ENCODE assay signal across 8 cellular contexts in the genomic region with DNA sequence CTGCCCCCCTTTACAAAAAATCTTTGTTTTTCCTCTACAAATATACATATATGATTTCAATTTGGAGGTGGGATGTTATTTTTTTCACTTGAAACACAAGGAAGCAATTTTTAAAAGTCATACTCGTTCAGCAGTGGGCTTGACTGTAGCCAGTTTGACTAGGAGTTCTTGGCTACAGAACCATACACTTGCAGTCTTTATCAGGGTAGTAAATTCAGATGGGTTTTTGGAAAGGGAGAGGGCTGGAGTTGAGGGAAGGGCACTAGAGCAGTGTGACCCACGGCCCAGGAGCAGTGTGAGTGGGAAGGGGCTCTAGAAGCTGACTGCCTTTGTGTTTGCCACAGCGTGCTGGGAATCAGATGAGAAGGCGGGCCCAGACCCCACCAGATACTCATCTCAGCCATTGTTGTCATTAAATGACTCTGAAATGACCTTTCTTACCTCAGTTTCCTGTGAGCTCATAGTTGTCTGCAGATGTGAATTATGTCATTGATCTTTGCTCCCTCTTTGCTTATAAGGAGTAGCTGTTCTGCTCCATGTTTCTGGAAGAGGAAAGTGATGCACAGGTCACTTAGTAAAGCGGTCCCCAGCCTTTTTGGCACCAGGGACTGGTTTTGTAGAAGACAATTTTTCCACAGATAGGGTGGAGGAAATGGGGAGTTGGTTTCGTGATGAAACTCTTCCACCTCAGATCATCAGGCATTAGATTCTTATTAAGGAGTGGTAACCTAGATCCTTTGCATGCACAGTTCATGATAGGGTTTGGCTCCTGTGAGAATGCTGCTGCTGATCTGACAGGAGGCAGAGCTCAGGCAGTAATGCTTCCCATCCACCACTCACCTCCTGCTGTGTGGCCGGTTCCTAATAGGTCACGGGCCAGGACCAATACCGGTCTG.
DNase-seq lines count a peak whose midpoint lies in the region; ATAC-seq and TF ChIP-seq lines count a peak whose summit lies in the region.

No MANE protein-coding gene starts in this region.

- no peaks in the 10 kb centered on the region for H3K27me3 Mint-ChIP-seq in activated naive CD8-positive, alpha-beta T cell treated with anti-CD3 and anti-CD28 coated beads for 36 hours

- H3K9me2 ChIP-seq in Loucy (replicated peaks; ENCODE audit: low read depth, low read length) = no peaks in the 10 kb centered on the region

- H3K9me3 ChIP-seq in Loucy (ENCODE audit: insufficient read depth, low read depth, low read length) (no peaks in the 10 kb centered on the region), liver (ENCODE audit: control insufficient read depth in 4 of 4, low read length in 3 of 4) (no peaks in the 10 kb centered on the region), thyroid gland (no peaks in the 10 kb centered on the region)

- peak overlapping the region; percentile 99 for H3K27ac Mint-ChIP-seq in activated naive CD8-positive, alpha-beta T cell treated with anti-CD3 and anti-CD28 coated beads for 36 hours

- H3K4me1 Mint-ChIP-seq in activated naive CD8-positive, alpha-beta T cell treated with anti-CD3 and anti-CD28 coated beads for 36 hours = peaks cover 94% of the 10 kb centered on the region

- H3K9me3 Mint-ChIP-seq in activated naive CD8-positive, alpha-beta T cell treated with anti-CD3 and anti-CD28 coated beads for 36 hours = peaks cover 4% of the 10 kb centered on the region

- peak overlapping the region; percentile 63 for H3K9ac ChIP-seq in Loucy (ENCODE audit: low read depth, low read length, poor library complexity, severe bottlenecking)
- H3K9ac ChIP-seq in liver (ENCODE audit: low read depth in 1 of 2, low read length in 2 of 2) = peak overlapping the region in 1 of 2 donors; percentile 72

- H3K4me2 ChIP-seq in Loucy (ENCODE audit: low read depth, low read length, poor library complexity, severe bottlenecking) = peak overlapping the region; percentile 92

- H3K4me1 ChIP-seq in Loucy (ENCODE audit: insufficient read depth, low read length, poor library complexity, severe bottlenecking) (peaks cover 93% of the 10 kb centered on the region), liver (ENCODE audit: control insufficient read depth in 4 of 4, insufficient read depth in 4 of 4, low read length in 3 of 4) (peaks cover 32 to 95% (median 86%) of the 10 kb centered on the region in 4 donors), thyroid gland (peaks cover 52 to 76% of the 10 kb centered on the region in 2 donors)

- H3K4me3 Mint-ChIP-seq in activated naive CD8-positive, alpha-beta T cell treated with anti-CD3 and anti-CD28 coated beads for 36 hours = peak overlapping the region; percentile 55

- ATAC-seq in HG03159 (IDR thresholded peaks at IDR 0.05; ENCODE audit: unreplicated experiment) = no peak

- peaks cover 71% of the 10 kb centered on the region for H4K20me1 ChIP-seq in Loucy (ENCODE audit: insufficient read depth, low read length, poor library complexity, severe bottlenecking)

- H3K4me3 ChIP-seq in Loucy (ENCODE audit: low read length, poor library complexity, severe bottlenecking) (peak overlapping the region; percentile 70), liver (ENCODE audit: low read depth in 1 of 3, low read length in 3 of 3) (no peak overlapping the region), thyroid gland (replicated peaks in 1 of 3) (no peak overlapping the region)

- H3K27ac ChIP-seq in liver (ENCODE audit: low read depth in 1 of 2, low read length in 2 of 2) (peak overlapping the region; percentile 73 to 90), thyroid gland (peak overlapping the region; percentile 46 to 74 (median 74))

- TF ChIP-seq CTCF in Loucy (conservative IDR thresholded peaks at IDR 0.05; ENCODE audit: low read length) (no peak), liver (IDR thresholded peaks at IDR 0.05; ENCODE audit: low read depth, low read length, missing input control) (no peak), thyroid gland (IDR thresholded peaks at IDR 0.05) (no peak)

- H3K36me3 Mint-ChIP-seq in activated naive CD8-positive, alpha-beta T cell treated with anti-CD3 and anti-CD28 coated beads for 36 hours = peaks cover 35% of the 10 kb centered on the region

- peaks cover 41% of the 10 kb centered on the region for H3F3A ChIP-seq in Loucy (ENCODE audit: low read depth)

- TF ChIP-seq POLR2A in thyroid gland (IDR thresholded peaks at IDR 0.05) = no peak

- 58% methylated on average over 9 of the region's 9 CpGs for WGBS in liver
- 65 to 67% methylated on average over 9 of the region's 9 CpGs for WGBS in thyroid gland, 2 donors

- peaks cover 99% of the 10 kb centered on the region for H3K79me2 ChIP-seq in Loucy (ENCODE audit: insufficient read depth, low read length)

- intact Hi-C loops in thyroid gland (cut with DNase I) = no loop called here

- no peaks in the 10 kb centered on the region for H3K27me3 ChIP-seq in Loucy (ENCODE audit: insufficient read depth, low read length, poor library complexity, severe bottlenecking)
- H3K27me3 ChIP-seq in liver (ENCODE audit: control insufficient read depth in 4 of 4, insufficient read depth in 4 of 4, low read length in 3 of 4) = no peaks in the 10 kb centered on the region
- no peaks in the 10 kb centered on the region for H3K27me3 ChIP-seq in thyroid gland

- DNase-seq in A172 (ENCODE audit: low spot score) = peak; percentile 84
- peak; percentile 50 for DNase-seq in activated naive CD8-positive, alpha-beta T cell treated with anti-CD3 and anti-CD28 coated beads for 36 hours
- DNase-seq in thyroid gland = no peak
- no peak for DNase-seq in dedifferentiated amniotic fluid mesenchymal stem cell (ENCODE audit: extremely low spot score)
- DNase-seq in G401 (ENCODE audit: low spot score) = no peak

- H2AFZ ChIP-seq in Loucy (ENCODE audit: low read length) = no peak overlapping the region

- no peak for TF ChIP-seq RAD21 in liver (IDR thresholded peaks at IDR 0.05)

- in situ Hi-C loops in G401 (cut with HindIII; ENCODE audit: low sequenced_read_pairs) = no loop called here

- H3K36me3 ChIP-seq in Loucy (ENCODE audit: insufficient read depth, low read length) = peaks cover 22% of the 10 kb centered on the region; the same call in 1 of the 2 replicates
- H3K36me3 ChIP-seq in liver (ENCODE audit: control insufficient read depth in 4 of 4, insufficient read depth in 3 of 4, low read depth in 1 of 4, low read length in 3 of 4) = peaks cover 0 to under 1% (median 0%) of the 10 kb centered on the region in 4 donors
- no peaks in the 10 kb centered on the region for H3K36me3 ChIP-seq in thyroid gland

TF ChIP-seq in liver, 16 proteins besides CTCF, POLR2A, EP300 and RAD21:
- TF ChIP-seq GABPA (IDR thresholded peaks at IDR 0.05 in 1 of 2, conservative IDR thresholded peaks at IDR 0.05 in 1 of 2) (no peak), JUND (IDR thresholded peaks at IDR 0.05) (no peak), RXRA (IDR thresholded peaks at IDR 0.05) (no peak), TAF1 (conservative IDR thresholded peaks at IDR 0.05) (no peak), EGR1 (IDR thresholded peaks at IDR 0.05; ENCODE audit: low read depth in 2 of 2) (no peak), SP1 (IDR thresholded peaks at IDR 0.05) (no peak)
- TF ChIP-seq, protein P1, sequence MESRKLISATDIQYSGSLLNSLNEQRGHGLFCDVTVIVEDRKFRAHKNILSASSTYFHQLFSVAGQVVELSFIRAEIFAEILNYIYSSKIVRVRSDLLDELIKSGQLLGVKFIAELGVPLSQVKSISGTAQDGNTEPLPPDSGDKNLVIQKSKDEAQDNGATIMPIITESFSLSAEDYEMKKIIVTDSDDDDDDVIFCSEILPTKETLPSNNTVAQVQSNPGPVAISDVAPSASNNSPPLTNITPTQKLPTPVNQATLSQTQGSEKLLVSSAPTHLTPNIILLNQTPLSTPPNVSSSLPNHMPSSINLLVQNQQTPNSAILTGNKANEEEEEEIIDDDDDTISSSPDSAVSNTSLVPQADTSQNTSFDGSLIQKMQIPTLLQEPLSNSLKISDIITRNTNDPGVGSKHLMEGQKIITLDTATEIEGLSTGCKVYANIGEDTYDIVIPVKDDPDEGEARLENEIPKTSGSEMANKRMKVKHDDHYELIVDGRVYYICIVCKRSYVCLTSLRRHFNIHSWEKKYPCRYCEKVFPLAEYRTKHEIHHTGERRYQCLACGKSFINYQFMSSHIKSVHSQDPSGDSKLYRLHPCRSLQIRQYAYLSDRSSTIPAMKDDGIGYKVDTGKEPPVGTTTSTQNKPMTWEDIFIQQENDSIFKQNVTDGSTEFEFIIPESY (IDR thresholded peaks at IDR 0.05) = peak; percentile 6

Comparison
In these comparisons a context has a peak if more than half of its experiments do, and no peak if none do; other contexts are left out.
1. DNase-seq: peak in A172 (single experiment) and activated naive CD8-positive, alpha-beta T cell treated with anti-CD3 and anti-CD28 coated beads for 36 hours (single experiment); none in thyroid gland (0 of 2), dedifferentiated amniotic fluid mesenchymal stem cell (single experiment) and G401 (single experiment).